Comparison of ENCODE assay signal across 7 cellular contexts in genomic region chr14:101628471-101628966, GRCh38.
DNase-seq lines count a peak whose midpoint lies in the region; ATAC-seq lines count a peak whose summit lies in the region.

No MANE protein-coding gene starts in this region.

- peak; percentile 52 for DNase-seq in NCI-H510A treated with DMSO at 0.1 percent for 48 hours (lab: John Stamatoyannopoulos, UW)
- DNase-seq in activated CD4-positive, alpha-beta T cell treated with anti-CD3 and anti-CD28 coated beads, Interleukin-2, amount 50 U/mL, for 48 hours = peak; percentile 74 to 79
- peak; percentile 12 to 49 for DNase-seq in dermis microvascular lymphatic vessel endothelial cell (ENCODE audit: low read depth in 2 of 2)
- peak; percentile 79 for DNase-seq in medulla oblongata (ENCODE audit: extremely low spot score)
- peak; percentile 53 to 66 (median 60) for DNase-seq in stimulated activated CD4-positive, alpha-beta T cell treated with anti-CD3 and anti-CD28 coated beads, TNF-alpha, amount 100 ng/mL, for 48 hours (ENCODE audit: low read depth in 3 of 3)

- ATAC-seq in GM18502 (IDR thresholded peaks at IDR 0.05; ENCODE audit: poor library complexity, unreplicated experiment) (peak; percentile 71), HG03103 (IDR thresholded peaks at IDR 0.05; ENCODE audit: low read depth, unreplicated experiment) (peak; percentile 82)

Comparison
In these comparisons a context has a peak if more than half of its experiments do, and no peak if none do; other contexts are left out.
1. Peak in every context shown above with its lines: DNase-seq and ATAC-seq.